8 cellular contexts compared by ENCODE assay signal in genomic region chr18:77132369-77133050, GRCh38. TPM values are rescaled to one million over a fixed set of nuclear protein-coding genes. Genes with fewer than 3 reads are reported as not detected.
DNase-seq lines count a peak whose midpoint lies in the region; FAIRE-seq and TF ChIP-seq lines count a peak whose summit lies in the region.

Gene MBP (minus strand): TSS chr18:77132783. CDS start chr18:77105261, 27,522 bp downstream.

- no peaks in the 10 kb centered on the region for H3K27me3 Mint-ChIP-seq in Caco-2 (ENCODE audit: insufficient read depth, unreplicated experiment)
- H3K27me3 Mint-ChIP-seq in astrocyte (ENCODE audit: low read depth, unreplicated experiment), result peaks cover 15% of the 10 kb centered on the region

- POLR2A ChIA-PET in Caco-2 (lab: Charles Lee), result interaction anchor here (1.0 to 2.1 kb wide), 2 partner anchors 11 to 18 kb away, joined by 3 to 9 read pairs; no protein-coding TSS in a partner anchor

- H3K27ac ChIP-seq in astrocyte (ENCODE audit: low read depth, low read length), result peak within 1 kb of the TSS; percentile 96

- H3K36me3 ChIP-seq in Caco-2 (ENCODE audit: control insufficient read depth, insufficient read depth, low read length) (no peaks in the 10 kb centered on the region), astrocyte (ENCODE audit: insufficient read depth, low read length) (no peaks in the 10 kb centered on the region)

- H3K9ac ChIP-seq in astrocyte (ENCODE audit: low read length), result peak within 1 kb of the TSS; percentile 91

- H3K4me3 ChIP-seq in Caco-2 (ENCODE audit: low read depth, low read length) (peak within 1 kb of the TSS; percentile 48), astrocyte (ENCODE audit: insufficient read depth, low read depth, low read length) (peak within 1 kb of the TSS; percentile 64), iPS-18c (ENCODE audit: insufficient read depth, low read depth, low read length) (peak within 1 kb of the TSS; percentile 75)

- no peak for FAIRE-seq in astrocyte (lab: Jason Lieb, UNC)

- H3K36me3 Mint-ChIP-seq in Caco-2 (ENCODE audit: insufficient read depth, unreplicated experiment) (no peaks in the 10 kb centered on the region), astrocyte (ENCODE audit: low read depth, unreplicated experiment) (no peaks in the 10 kb centered on the region)

- H3K27ac Mint-ChIP-seq in Caco-2 (ENCODE audit: unreplicated experiment) (no peak within 1 kb of the TSS), astrocyte (ENCODE audit: unreplicated experiment) (no peak within 1 kb of the TSS)

- H3K9me3 Mint-ChIP-seq in Caco-2 (ENCODE audit: unreplicated experiment), result no peaks in the 10 kb centered on the region
- no peaks in the 10 kb centered on the region for H3K9me3 Mint-ChIP-seq in astrocyte (ENCODE audit: unreplicated experiment)

- H3K9me3 ChIP-seq in Caco-2, result no peaks in the 10 kb centered on the region
- H3K9me3 ChIP-seq in astrocyte (ENCODE audit: insufficient read depth, low read depth, low read length), result no peaks in the 10 kb centered on the region
- no peaks in the 10 kb centered on the region for H3K9me3 ChIP-seq in iPS-18c (ENCODE audit: control insufficient read depth, insufficient read depth, low read length)

- intact Hi-C loops in Caco-2 (cut with micrococcal nuclease; ENCODE audit: unreplicated experiment), result loop anchor here (2.0 to 5.0 kb wide), 3 partner anchors 44 to 80 kb away; no protein-coding TSS in a partner anchor

- H4K20me1 ChIP-seq in astrocyte (ENCODE audit: insufficient read depth, low read length), result no peaks in the 10 kb centered on the region

- DNase-seq in Caco-2 (peak; percentile 46 to 77), GM20000 (ENCODE audit: low spot score) (peak; percentile 89), HT-29 (ENCODE audit: low spot score) (peak; percentile 71), T follicular helper cell (ENCODE audit: low read depth) (peak; percentile 59), astrocyte (ENCODE audit: low read depth) (no peak), middle frontal gyrus (ENCODE audit: extremely low spot score, low spot score) (no peak)
- DNase-seq in stimulated activated CD4-positive, alpha-beta T cell treated with anti-CD3 and anti-CD28 coated beads, Interleukin-15, amount 100 ng/mL, for 1 hour (ENCODE audit: low read depth in 1 of 2, low spot score in 1 of 2), result peak; percentile 38 to 68

- TF ChIP-seq CTCF in Caco-2 (IDR thresholded peaks at IDR 0.05; ENCODE audit: insufficient read depth in 1 of 2, low read depth in 1 of 2, low read length in 1 of 2, severe bottlenecking in 1 of 2, unreplicated experiment in 1 of 2) (no peak), GM20000 (IDR thresholded peaks at IDR 0.05; ENCODE audit: extremely low read depth, missing control alignments) (no peak), astrocyte (IDR thresholded peaks at IDR 0.05; ENCODE audit: insufficient read depth, low read depth, low read length) (no peak)

- CTCF ChIA-PET in Caco-2 (lab: Charles Lee), result interaction anchor here (0.7 to 2.0 kb wide), 2 partner anchors 63 to 79 kb away, joined by 4 to 6 read pairs; no protein-coding TSS in a partner anchor

- H3K79me2 ChIP-seq in astrocyte (ENCODE audit: insufficient read depth, low read length), result peaks cover 13% of the 10 kb centered on the region

- H3K4me1 ChIP-seq in Caco-2, result no peaks in the 10 kb centered on the region
- H3K4me1 ChIP-seq in astrocyte (ENCODE audit: insufficient read depth, low read length), result peaks cover 34% of the 10 kb centered on the region

- peak within 1 kb of the TSS; percentile 93 for H3K4me2 ChIP-seq in astrocyte (ENCODE audit: low read length)

- H3K4me3 Mint-ChIP-seq in Caco-2 (ENCODE audit: unreplicated experiment), result peak within 1 kb of the TSS; percentile 75
- peak within 1 kb of the TSS; percentile 84 for H3K4me3 Mint-ChIP-seq in astrocyte (ENCODE audit: unreplicated experiment)

- no TSS peak for BruUV-seq in Caco-2 (replicated peaks; lab: Mats Ljungman, UMichigan)

- peak within 1 kb of the TSS; percentile 74 for H2AFZ ChIP-seq in astrocyte (ENCODE audit: low read depth, low read length)

- H3K4me1 Mint-ChIP-seq in Caco-2 (ENCODE audit: low read depth, unreplicated experiment) (no peaks in the 10 kb centered on the region), astrocyte (ENCODE audit: low read depth, unreplicated experiment) (peaks cover 31% of the 10 kb centered on the region)

- H3K27me3 ChIP-seq in Caco-2 (replicated peaks; ENCODE audit: control insufficient read depth, insufficient read depth, low read length) (no peaks in the 10 kb centered on the region), astrocyte (ENCODE audit: insufficient read depth, low read length) (no peaks in the 10 kb centered on the region)

RNA-seq across cellular contexts. Expression of gene MBP, which starts in this region (rescaled TPM):
- total RNA-seq in Caco-2 (2022) (7.9 and 11.4 TPM in 2 replicates), astrocyte (10.8 and 11.4 TPM in 2 replicates)
- 27.4 and 28.9 TPM in 2 replicates for total RNA-seq in HT-29 (2014; rRNA removed; shearing (Covaris generic))

Comparison
In these comparisons a context has a peak if more than half of its experiments do, and no peak if none do; other contexts are left out.
1. DNase-seq: peak in Caco-2 (2 of 2), GM20000 (single experiment), HT-29 (single experiment), T follicular helper cell (single experiment) and stimulated activated CD4-positive, alpha-beta T cell treated with anti-CD3 and anti-CD28 coated beads, Interleukin-15, amount 100 ng/mL, for 1 hour (2 of 2); none in astrocyte (single experiment) and middle frontal gyrus (single experiment).
2. Peak in every context shown above with its lines, with median percentiles within 50 percentile points of each other: H3K4me3 ChIP-seq.